ENCODE assay signal across 14 cellular contexts in the genomic region with DNA sequence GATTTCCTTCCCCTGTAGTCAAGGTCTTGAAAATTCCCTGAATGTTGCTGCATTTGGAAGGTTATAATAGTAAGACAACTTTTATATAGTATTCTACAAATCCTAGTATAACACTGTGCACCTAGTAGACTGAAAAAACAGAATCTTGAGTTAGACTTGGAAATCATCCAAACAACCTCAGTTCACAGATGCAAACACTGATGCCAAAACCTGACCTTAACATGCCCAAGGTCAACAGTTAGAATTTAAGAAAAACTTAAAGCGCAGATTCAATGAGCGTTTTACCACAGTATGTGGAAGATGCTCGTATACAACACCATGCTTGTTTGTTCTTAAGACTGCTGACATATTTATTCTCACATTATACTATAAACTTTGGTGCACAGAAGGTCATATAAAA. TPM values are rescaled to one million over a fixed set of nuclear protein-coding genes. Genes with fewer than 3 reads are reported as not detected.
A peak's percentile ranks its signal among the peaks of the same experiment; 100 is the strongest.
DNase-seq lines count a peak whose midpoint lies in the region; ATAC-seq and TF ChIP-seq lines count a peak whose summit lies in the region.
"Had no signal": no experiment of that assay in that cellular context is flagged by ENCODE, and none has a peak within 500 bp of the region (broad histone marks: within the 10 kb centered on the region; RNA-seq: fewer than 3 reads in every experiment).

No MANE protein-coding gene starts in this region.

- no peak for TF ChIP-seq CTCF in mammary epithelial cell (conservative IDR thresholded peaks at IDR 0.05 in 1 of 2, IDR thresholded peaks at IDR 0.05 in 1 of 2; ENCODE audit: extremely low read depth in 1 of 2, insufficient read depth in 1 of 2, low read depth in 1 of 2, low read length in 2 of 2)
- no peak for TF ChIP-seq CTCF in MCF 10A (IDR thresholded peaks at IDR 0.05; ENCODE audit: unreplicated experiment)
- TF ChIP-seq CTCF in type B pancreatic cell (conservative IDR thresholded peaks at IDR 0.05), result no peak

- no peak overlapping the region for H3K4me2 ChIP-seq in mammary epithelial cell (ENCODE audit: insufficient read depth, low read depth, low read length)

- H3K27me3 ChIP-seq in mammary epithelial cell (ENCODE audit: insufficient read depth, low read length), result no peaks in the 10 kb centered on the region
- H3K27me3 ChIP-seq: vagina had no signal

- BruUV-seq in mammary epithelial cell (replicated peaks; lab: Mats Ljungman, UMichigan) (TSS peak; percentile 13), MCF 10A (replicated peaks; lab: Mats Ljungman, UMichigan) (no TSS peak)

- intact Hi-C loops in mammary epithelial cell (cut with micrococcal nuclease), result loop anchor here (5.0 to 10.0 kb wide), 3 partner anchors 89 to 387 kb away; a partner anchor contains a TSS
- intact Hi-C loops in MCF 10A (cut with micrococcal nuclease), result loop anchor here (5.0 to 10.0 kb wide), 4 partner anchors 104 to 387 kb away; a partner anchor contains a TSS

- dilution Hi-C loops in mammary epithelial cell (cut with HindIII; ENCODE audit: low sequenced_read_pairs), result no loop called here

- H2AFZ ChIP-seq in mammary epithelial cell (ENCODE audit: low read depth, low read length), result no peak overlapping the region

- H3K9me3 ChIP-seq in mammary epithelial cell (replicated peaks; ENCODE audit: insufficient read depth, low read length), result no peaks in the 10 kb centered on the region
- H3K9me3 ChIP-seq: HAP-1, vagina had no signal

- H3K9me3 Mint-ChIP-seq in MCF 10A (ENCODE audit: unreplicated experiment), result no peaks in the 10 kb centered on the region
- no peaks in the 10 kb centered on the region for H3K9me3 Mint-ChIP-seq in activated CD4-positive, alpha-beta memory T cell treated with anti-CD3 and anti-CD28 coated beads, Interleukin-2, amount 10 ng/mL, durations not matched to agents 7 days and 5 days
- peaks cover 4% of the 10 kb centered on the region for H3K9me3 Mint-ChIP-seq in type B pancreatic cell

- H3K27ac Mint-ChIP-seq in MCF 10A (ENCODE audit: low read depth, unreplicated experiment), result no peak overlapping the region
- H3K27ac Mint-ChIP-seq in activated CD4-positive, alpha-beta memory T cell treated with anti-CD3 and anti-CD28 coated beads, Interleukin-2, amount 10 ng/mL, durations not matched to agents 7 days and 5 days, result no peak overlapping the region
- H3K27ac Mint-ChIP-seq in type B pancreatic cell, result no peak overlapping the region

- no peak overlapping the region for H3K4me3 ChIP-seq in mammary epithelial cell (replicated peaks in 1 of 3; ENCODE audit: insufficient read depth in 1 of 3, low read depth in 2 of 3, low read length in 3 of 3)
- H3K4me3 ChIP-seq: HAP-1 had no signal

- H3K36me3 ChIP-seq in mammary epithelial cell (ENCODE audit: insufficient read depth, low read length), result no peaks in the 10 kb centered on the region
- H3K36me3 ChIP-seq: HAP-1, vagina had no signal

- peaks cover 74% of the 10 kb centered on the region for H3K79me2 ChIP-seq in mammary epithelial cell (ENCODE audit: insufficient read depth, low read length)

- H3K27ac ChIP-seq in mammary epithelial cell (ENCODE audit: insufficient read depth, low read depth, low read length), result no peak overlapping the region
- H3K27ac ChIP-seq: vagina had no signal

- POLR2A ChIA-PET in MCF 10A (lab: Yijun Ruan, JAX), result no interaction called here
- POLR2A ChIA-PET in activated CD4-positive, alpha-beta memory T cell treated with anti-CD3 and anti-CD28 coated beads, Interleukin-2, amount 10 ng/mL, durations not matched to agents 7 days and 5 days (lab: Charles Lee), result interaction anchor here (1.7 to 5.8 kb wide), 5 partner anchors 17 to 44 kb away, joined by 5 to 114 read pairs (median 6); no protein-coding TSS in a partner anchor

- H3K27me3 Mint-ChIP-seq in MCF 10A (ENCODE audit: insufficient read depth, unreplicated experiment) (no peaks in the 10 kb centered on the region), type B pancreatic cell (peaks cover 11% of the 10 kb centered on the region)
- no peaks in the 10 kb centered on the region for H3K27me3 Mint-ChIP-seq in activated CD4-positive, alpha-beta memory T cell treated with anti-CD3 and anti-CD28 coated beads, Interleukin-2, amount 10 ng/mL, durations not matched to agents 7 days and 5 days

- H3K4me3 Mint-ChIP-seq in MCF 10A (ENCODE audit: unreplicated experiment), result no peak overlapping the region
- H3K4me3 Mint-ChIP-seq in activated CD4-positive, alpha-beta memory T cell treated with anti-CD3 and anti-CD28 coated beads, Interleukin-2, amount 10 ng/mL, durations not matched to agents 7 days and 5 days, result peak overlapping the region; percentile 22
- H3K4me3 Mint-ChIP-seq in type B pancreatic cell, result peak overlapping the region; percentile 51

- H3K36me3 Mint-ChIP-seq in MCF 10A (ENCODE audit: insufficient read depth, unreplicated experiment), result no peaks in the 10 kb centered on the region
- peaks cover 40% of the 10 kb centered on the region for H3K36me3 Mint-ChIP-seq in activated CD4-positive, alpha-beta memory T cell treated with anti-CD3 and anti-CD28 coated beads, Interleukin-2, amount 10 ng/mL, durations not matched to agents 7 days and 5 days (ENCODE audit: low read depth)
- H3K36me3 Mint-ChIP-seq in type B pancreatic cell, result no peaks in the 10 kb centered on the region

- CTCF ChIA-PET in mammary epithelial cell (lab: Charles Lee; ENCODE audit: low non-redundant PET), result no interaction called here
- CTCF ChIA-PET in MCF 10A (lab: Yijun Ruan, JAX), result interaction anchor here (0.7 kb wide), 1 partner anchor 387 kb away, joined by 4 read pairs; no protein-coding TSS in a partner anchor
- CTCF ChIA-PET in activated CD4-positive, alpha-beta memory T cell treated with anti-CD3 and anti-CD28 coated beads, Interleukin-2, amount 10 ng/mL, durations not matched to agents 7 days and 5 days (lab: Charles Lee), result no interaction called here

- in situ Hi-C loops in mammary epithelial cell (cut with MboI; ENCODE audit: low sequenced_read_pairs in 2 of 2), result no loop called here

- no peak for ATAC-seq in HG03354 (IDR thresholded peaks at IDR 0.05; ENCODE audit: poor library complexity, severe bottlenecking, unreplicated experiment)
- no peak for ATAC-seq in GM21367 (IDR thresholded peaks at IDR 0.05; ENCODE audit: unreplicated experiment)
- ATAC-seq: esophagus mucosa had no signal

- WGBS in mammary epithelial cell (ENCODE audit: low coverage, missing lambda C conversion rate), result 97% methylated on average over 3 of the region's 3 CpGs

- peaks cover 14% of the 10 kb centered on the region for H3K4me1 ChIP-seq in mammary epithelial cell (ENCODE audit: insufficient read depth, low read length)

- peaks cover 12% of the 10 kb centered on the region for H3K4me1 Mint-ChIP-seq in MCF 10A (ENCODE audit: insufficient read depth, unreplicated experiment)
- peaks cover 53% of the 10 kb centered on the region for H3K4me1 Mint-ChIP-seq in activated CD4-positive, alpha-beta memory T cell treated with anti-CD3 and anti-CD28 coated beads, Interleukin-2, amount 10 ng/mL, durations not matched to agents 7 days and 5 days
- peaks cover 6% of the 10 kb centered on the region for H3K4me1 Mint-ChIP-seq in type B pancreatic cell (ENCODE audit: unreplicated experiment)

- no peak for DNase-seq in mammary epithelial cell
- DNase-seq in MCF 10A (ENCODE audit: unreplicated experiment), result no peak
- no peak for DNase-seq in activated CD4-positive, alpha-beta memory T cell treated with anti-CD3 and anti-CD28 coated beads, Interleukin-2, amount 10 ng/mL, durations not matched to agents 7 days and 5 days
- peak; percentile 41 for DNase-seq in globus pallidus (ENCODE audit: low spot score)
- DNase-seq in type B pancreatic cell (ENCODE audit: extremely low spot score, unreplicated experiment), result no peak
- no peak for DNase-seq in effector CD4-positive, alpha-beta T cell
- DNase-seq: C1 segment of cervical spinal cord, KG1, NCI-H2107 had no signal

- H3K9ac ChIP-seq in mammary epithelial cell (ENCODE audit: insufficient read depth, low read length), result no peak overlapping the region

- H4K20me1 ChIP-seq in mammary epithelial cell (ENCODE audit: insufficient read depth, low read length), result no peaks in the 10 kb centered on the region

RNA-seq across cellular contexts. Expression of a gene that starts 3.0 kb away (rescaled TPM):
- 10 to 100 TPM in 1 of 2 donors, 1 to 10 TPM in 1; 7.2 to 13.4 TPM for total RNA-seq in mammary epithelial cell
- 5.2 TPM for polyA plus RNA-seq in mammary epithelial cell
- 8.7 TPM for polyA minus RNA-seq in mammary epithelial cell
- 24.2 and 27.5 TPM in 2 replicates for total RNA-seq in MCF 10A (2022)
- total RNA-seq in activated CD4-positive, alpha-beta memory T cell treated with anti-CD3 and anti-CD28 coated beads, Interleukin-2, amount 10 ng/mL, durations not matched to agents 7 days and 5 days, result 100 to 1,000 TPM; 126 to 137 TPM
- total RNA-seq in type B pancreatic cell (ENCODE audit: low replicate concordance), result 15.7 and 26.3 TPM in 2 replicates
